ENCODE assay signal across 12 cellular contexts in the genomic region with DNA sequence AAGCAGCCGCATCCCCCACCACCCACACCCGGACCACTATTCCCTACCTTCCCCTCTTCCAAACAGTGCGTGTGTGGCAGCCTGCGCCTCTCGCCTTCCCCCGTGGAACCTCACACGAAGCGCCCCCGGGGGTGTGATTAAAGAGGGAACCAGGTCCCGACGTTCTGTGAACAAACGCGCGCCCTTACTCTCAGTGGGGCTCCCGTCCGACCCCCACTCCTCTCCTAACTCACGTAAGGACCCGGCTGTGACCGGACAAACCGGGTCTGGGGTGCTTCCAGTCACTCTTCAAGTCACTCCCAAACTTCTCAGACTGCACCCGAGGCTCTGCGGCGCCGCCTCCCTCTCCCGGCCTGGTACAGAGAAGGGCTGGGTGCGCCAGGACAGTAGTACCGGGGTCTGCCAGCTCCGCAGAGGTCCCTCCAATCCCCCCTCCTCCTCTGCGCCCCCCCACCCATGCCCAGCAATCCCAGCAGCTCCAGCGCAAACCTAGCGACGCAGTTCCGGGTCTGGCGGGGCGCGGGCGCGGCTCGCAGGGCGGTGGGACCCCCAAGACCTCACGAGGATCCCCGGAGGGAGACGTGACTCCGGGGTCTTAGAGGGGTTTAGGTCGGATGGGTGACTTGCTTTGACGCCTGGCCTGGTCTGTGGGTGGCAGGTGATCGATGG. TPM values are rescaled to one million over a fixed set of nuclear protein-coding genes. Genes with fewer than 3 reads are reported as not detected.
DNase-seq lines count a peak whose midpoint lies in the region; ATAC-seq and TF ChIP-seq lines count a peak whose summit lies in the region.
"Had no signal": no experiment of that assay in that cellular context is flagged by ENCODE, and none has a peak within 500 bp of the region (broad histone marks: within the 10 kb centered on the region; RNA-seq: fewer than 3 reads in every experiment).

No MANE protein-coding gene starts in this region.

- H4K20me1 ChIP-seq in HCT116 (ENCODE audit: insufficient read depth), result no peaks in the 10 kb centered on the region

- peaks cover 21 to 34% (median 22%) of the 10 kb centered on the region in 3 donors for H3K27me3 Mint-ChIP-seq in immature natural killer cell (ENCODE audit: low read depth in 3 of 3)

- H3K4me3 ChIP-seq in HCT116 (replicated peaks in 1 of 2; ENCODE audit: low read depth in 1 of 2, low read length in 2 of 2), result peak overlapping the region; percentile 67 to 68
- H3K4me3 ChIP-seq in ectodermal cell (ENCODE audit: insufficient read depth, low read depth, low read length), result peak overlapping the region; percentile 16
- peak overlapping the region; percentile 39 for H3K4me3 ChIP-seq in lower leg skin (ENCODE audit: low read depth, poor library complexity, severe bottlenecking)
- H3K4me3 ChIP-seq in skeletal muscle tissue (ENCODE audit: low read length in 3 of 3), result peak overlapping the region in 2 of 3 donors; percentile 49 to 60

- H3K79me2 ChIP-seq in HCT116 (ENCODE audit: insufficient read depth, low read length), result no peaks in the 10 kb centered on the region

- no peaks in the 10 kb centered on the region for H3K9me3 ChIP-seq in HCT116 (ENCODE audit: control insufficient read depth in 1 of 2, insufficient read depth in 1 of 2, low read depth in 1 of 2, low read length in 2 of 2)
- H3K9me3 ChIP-seq in ectodermal cell (ENCODE audit: control insufficient read depth, low read length), result no peaks in the 10 kb centered on the region
- no peaks in the 10 kb centered on the region for H3K9me3 ChIP-seq in skeletal muscle tissue (ENCODE audit: control insufficient read depth in 3 of 3, low read length in 3 of 3)
- H3K9me3 ChIP-seq: Caco-2 had no signal

- no peaks in the 10 kb centered on the region for H3K4me1 Mint-ChIP-seq in immature natural killer cell

- DNase-seq in HCT116 (ENCODE audit: low read depth, low spot score) (no peak), lower leg skin (ENCODE audit: low spot score in 2 of 2) (no peak), NCI-H524 treated with DMSO at 0.1 percent for 48 hours (lab: John Stamatoyannopoulos, UW) (no peak), immature natural killer cell (no peak), RKO (ENCODE audit: low spot score) (no peak)
- DNase-seq: Caco-2, NCI-H1417 treated with DMSO at 0.1 percent for 48 hours, PC-3 had no signal

- H3K36me3 ChIP-seq in HCT116 (ENCODE audit: control insufficient read depth in 1 of 2, insufficient read depth in 2 of 2, low read length in 2 of 2), result no peaks in the 10 kb centered on the region
- no peaks in the 10 kb centered on the region for H3K36me3 ChIP-seq in ectodermal cell (ENCODE audit: control insufficient read depth, insufficient read depth, low read length)
- H3K36me3 ChIP-seq in skeletal muscle tissue (ENCODE audit: control insufficient read depth in 3 of 3, insufficient read depth in 3 of 3, low read length in 3 of 3), result no peaks in the 10 kb centered on the region

- H2AFZ ChIP-seq in HCT116 (ENCODE audit: low read depth, low read length, poor library complexity, severe bottlenecking), result peak overlapping the region; percentile 34

- no peak for TF ChIP-seq POLR2A in HCT116 (IDR thresholded peaks at IDR 0.05; ENCODE audit: borderline replicate concordance, extremely low read depth, insufficient read depth, insufficient read length)
- TF ChIP-seq POLR2A in lower leg skin (IDR thresholded peaks at IDR 0.05), result no peak

- H3K9ac ChIP-seq in HCT116 (ENCODE audit: low read length) (peak overlapping the region; percentile 62), skeletal muscle tissue (ENCODE audit: low read depth in 1 of 3, low read length in 3 of 3) (no peak overlapping the region)

- H3K9me2 ChIP-seq in HCT116 (ENCODE audit: insufficient read depth), result no peaks in the 10 kb centered on the region

- WGBS in ectodermal cell, 2 experiments, result 9% methylated on average over 47 of the region's 47 CpGs
- WGBS in lower leg skin, 2 donors, result 3 to 4% methylated on average over 37 to 46 of the region's 47 CpGs

- RAD21 ChIA-PET in HCT116 (lab: Charles Lee; ENCODE audit: low non-redundant PET in 1 of 2, low total read pairs in 2 of 2, uncharacterized antibody in 2 of 2, unreplicated experiment in 2 of 2), result no interaction called here

- no peak for TF ChIP-seq RAD21 in HCT116 (IDR thresholded peaks at IDR 0.05; ENCODE audit: low read depth)

- H3K4me1 ChIP-seq in HCT116 (ENCODE audit: control insufficient read depth in 1 of 2, insufficient read depth in 2 of 2, low read length in 2 of 2) (peaks cover 7 to 12% of the 10 kb centered on the region in 2 experiments; a peak in 3 of 4 replicates), ectodermal cell (ENCODE audit: control insufficient read depth, insufficient read depth, low read length) (no peaks in the 10 kb centered on the region), skeletal muscle tissue (ENCODE audit: control insufficient read depth in 3 of 3, insufficient read depth in 3 of 3, low read length in 3 of 3) (no peaks in the 10 kb centered on the region)
- H3K4me1 ChIP-seq: Caco-2 had no signal

- no peak overlapping the region for H3K27ac ChIP-seq in HCT116 (ENCODE audit: low read depth, low read length)
- H3K27ac ChIP-seq in ectodermal cell (ENCODE audit: insufficient read depth, low read depth, low read length, poor library complexity, severe bottlenecking), result no peak overlapping the region
- no peak overlapping the region for H3K27ac ChIP-seq in skeletal muscle tissue (ENCODE audit: low read depth, low read length)

- CTCF ChIA-PET in HCT116 (lab: Charles Lee), result interaction anchor here (6.0 kb wide), 1 partner anchor 11 kb away, joined by 40 read pairs; no protein-coding TSS in a partner anchor

- ATAC-seq in HCT116 (no peak), HG03354 (IDR thresholded peaks at IDR 0.05; ENCODE audit: poor library complexity, severe bottlenecking, unreplicated experiment) (no peak)

- H3K4me2 ChIP-seq in HCT116 (ENCODE audit: low read length), result peak overlapping the region; percentile 87

- no TSS peak for BruUV-seq in HCT116 (replicated peaks; lab: Mats Ljungman, UMichigan)

- H3K27ac Mint-ChIP-seq in immature natural killer cell, result no peak overlapping the region
- H3K27ac Mint-ChIP-seq: activated T-helper 1 cell treated with anti-CD3 and anti-CD28 coated beads, Interleukin-12 subunit alpha, Interleukin-12 subunit beta, Interleukin-2, Interleukin-4 antibody, amounts not matched to agents 30 ng/mL and 10 ng/mL and 1 ng/mL, durations not matched to agents 14 hours and 24 hours and 36 hours had no signal

- intact Hi-C loops in HCT116 (cut with micrococcal nuclease) (loop anchor here (10.0 kb wide), 1 partner anchor 164 kb away; no protein-coding TSS in a partner anchor), lower leg skin (cut with DNase I; ENCODE audit: low total_unique reads) (no loop called here)

- H3K4me3 Mint-ChIP-seq in immature natural killer cell, result no peak overlapping the region
- H3K4me3 Mint-ChIP-seq: activated T-helper 1 cell treated with anti-CD3 and anti-CD28 coated beads, Interleukin-12 subunit alpha, Interleukin-12 subunit beta, Interleukin-2, Interleukin-4 antibody, amounts not matched to agents 30 ng/mL and 10 ng/mL and 1 ng/mL, durations not matched to agents 14 hours and 24 hours and 36 hours had no signal

- no peaks in the 10 kb centered on the region for H3K9me3 Mint-ChIP-seq in immature natural killer cell
- H3K9me3 Mint-ChIP-seq: activated T-helper 1 cell treated with anti-CD3 and anti-CD28 coated beads, Interleukin-12 subunit alpha, Interleukin-12 subunit beta, Interleukin-2, Interleukin-4 antibody, amounts not matched to agents 30 ng/mL and 10 ng/mL and 1 ng/mL, durations not matched to agents 14 hours and 24 hours and 36 hours had no signal

- no peak for TF ChIP-seq CTCF in HCT116 (IDR thresholded peaks at IDR 0.05 in 2 of 3, conservative IDR thresholded peaks at IDR 0.05 in 1 of 3; ENCODE audit: borderline replicate concordance in 1 of 3, insufficient read depth in 1 of 3, low read depth in 2 of 3, low read length in 2 of 3)
- TF ChIP-seq CTCF in lower leg skin (IDR thresholded peaks at IDR 0.05), result no peak

- H3K27me3 ChIP-seq in HCT116 (ENCODE audit: insufficient read depth, low read length) (no peaks in the 10 kb centered on the region), ectodermal cell (ENCODE audit: control insufficient read depth, insufficient read depth, low read length, poor library complexity, severe bottlenecking) (peaks cover 98% of the 10 kb centered on the region), skeletal muscle tissue (ENCODE audit: control insufficient read depth in 3 of 3, insufficient read depth in 3 of 3, low read length in 3 of 3) (peaks cover 48 to 62% (median 56%) of the 10 kb centered on the region in 3 donors)

- H3K36me3 Mint-ChIP-seq in immature natural killer cell, result no peaks in the 10 kb centered on the region

- POLR2A ChIA-PET in HCT116 (lab: Charles Lee), result interaction anchor here (2.8 kb wide), 1 partner anchor 34 kb away, joined by 5 read pairs; no protein-coding TSS in a partner anchor

RNA-seq across cellular contexts. Expression of gene DUOXA1, which starts 0.6 kb away (rescaled TPM):
- total RNA-seq in HCT116 (2021; ENCODE audit: unreplicated experiment) (2.3 TPM), lower leg skin (100 to 1,000 TPM in 2 of 4 donors, 10 to 100 TPM in 2; 58.1 to 112 (median 99.0) TPM), skeletal muscle tissue (not detected)
- 1.3 and 1.4 TPM in 2 replicates for polyA plus RNA-seq in HCT116 (2012)
- polyA plus RNA-seq in ectodermal cell (2013, experiment 1 of 4), result not detected
- not detected for polyA plus RNA-seq in ectodermal cell (2013, experiment 2 of 4)
- not detected for polyA plus RNA-seq in ectodermal cell (2013, experiment 3 of 4)
- not detected for polyA plus RNA-seq in ectodermal cell (2013, experiment 4 of 4)
- not detected for polyA plus RNA-seq in immature natural killer cell
- total RNA-seq: activated T-helper 1 cell treated with anti-CD3 and anti-CD28 coated beads, Interleukin-12 subunit alpha, Interleukin-12 subunit beta, Interleukin-2, Interleukin-4 antibody, amounts not matched to agents 30 ng/mL and 10 ng/mL and 1 ng/mL, durations not matched to agents 14 hours and 24 hours and 36 hours; Caco-2; PC-3 had no signal

RNA-seq across cellular contexts. Expression of gene DUOX1, which starts 0.7 kb away (rescaled TPM):
- total RNA-seq in HCT116 (2021; ENCODE audit: unreplicated experiment) (19.6 TPM), lower leg skin (100 to 1,000 TPM in 2 of 4 donors, 10 to 100 TPM in 2; 90.1 to 162 (median 114) TPM), skeletal muscle tissue (under 0.01 TPM)
- polyA plus RNA-seq in HCT116 (2012), result 11.1 and 11.3 TPM in 2 replicates
- polyA plus RNA-seq in ectodermal cell (2013, experiment 1 of 4), result not detected
- 0.12 TPM for polyA plus RNA-seq in ectodermal cell (2013, experiment 2 of 4)
- 0.16 TPM for polyA plus RNA-seq in ectodermal cell (2013, experiment 3 of 4)
- polyA plus RNA-seq in ectodermal cell (2013, experiment 4 of 4), result 0.08 TPM
- polyA plus RNA-seq in immature natural killer cell, result 1 to 10 TPM in 1 of 3 donors, under 1 TPM in 2; 0.32 to 3.4 (median 0.43) TPM
- total RNA-seq: PC-3 had no signal

RNA-seq across cellular contexts. Expression of gene DUOXA2, which starts 15.0 kb away (rescaled TPM):
- not detected for total RNA-seq in HCT116 (2021; ENCODE audit: unreplicated experiment)
- 0.13 and 0.16 TPM in 2 replicates for polyA plus RNA-seq in HCT116 (2012)
- polyA plus RNA-seq in ectodermal cell (2013, experiment 1 of 4), result not detected
- polyA plus RNA-seq in ectodermal cell (2013, experiment 2 of 4), result not detected
- 0.16 TPM for polyA plus RNA-seq in ectodermal cell (2013, experiment 3 of 4)
- not detected for polyA plus RNA-seq in ectodermal cell (2013, experiment 4 of 4)
- total RNA-seq in lower leg skin, result not detected
- total RNA-seq in skeletal muscle tissue, result not detected
- not detected for polyA plus RNA-seq in immature natural killer cell
- total RNA-seq: activated T-helper 1 cell treated with anti-CD3 and anti-CD28 coated beads, Interleukin-12 subunit alpha, Interleukin-12 subunit beta, Interleukin-2, Interleukin-4 antibody, amounts not matched to agents 30 ng/mL and 10 ng/mL and 1 ng/mL, durations not matched to agents 14 hours and 24 hours and 36 hours; PC-3 had no signal

RNA-seq across cellular contexts. Expression of gene DUOX2, which starts 15.1 kb away (rescaled TPM):
- total RNA-seq in HCT116 (2021; ENCODE audit: unreplicated experiment) (0.44 TPM), lower leg skin (10 to 100 TPM in 1 of 4 donors, 1 to 10 TPM in 3; 3.5 to 11.0 (median 3.9) TPM), skeletal muscle tissue (under 0.01 TPM)
- polyA plus RNA-seq in HCT116 (2012), result 0.44 and 0.57 TPM in 2 replicates
- not detected for polyA plus RNA-seq in ectodermal cell (2013, experiment 1 of 4)
- 0.20 TPM for polyA plus RNA-seq in ectodermal cell (2013, experiment 2 of 4)
- not detected for polyA plus RNA-seq in ectodermal cell (2013, experiment 3 of 4)
- 0.24 TPM for polyA plus RNA-seq in ectodermal cell (2013, experiment 4 of 4)
- not detected for polyA plus RNA-seq in immature natural killer cell
- total RNA-seq: activated T-helper 1 cell treated with anti-CD3 and anti-CD28 coated beads, Interleukin-12 subunit alpha, Interleukin-12 subunit beta, Interleukin-2, Interleukin-4 antibody, amounts not matched to agents 30 ng/mL and 10 ng/mL and 1 ng/mL, durations not matched to agents 14 hours and 24 hours and 36 hours; PC-3 had no signal

RNA-seq across cellular contexts. Expression of gene SHF, which starts 58.7 kb away (rescaled TPM):
- total RNA-seq in HCT116 (2021; ENCODE audit: unreplicated experiment) (2.6 TPM), lower leg skin (10 to 100 TPM in 2 of 4 donors, 1 to 10 TPM in 2; 6.0 to 19.4 (median 13.0) TPM), skeletal muscle tissue (8.4 TPM)
- 1.0 and 2.7 TPM in 2 replicates for polyA plus RNA-seq in HCT116 (2012)
- 62.2 TPM for polyA plus RNA-seq in ectodermal cell (2013, experiment 1 of 4)
- polyA plus RNA-seq in ectodermal cell (2013, experiment 2 of 4), result 66.8 TPM
- 52.4 TPM for polyA plus RNA-seq in ectodermal cell (2013, experiment 3 of 4)
- polyA plus RNA-seq in ectodermal cell (2013, experiment 4 of 4), result 62.2 TPM
- polyA plus RNA-seq in immature natural killer cell, result 1 to 10 TPM in 2 of 3 donors, under 1 TPM in 1; 0.76 to 2.0 (median 1.9) TPM

Comparison
In these comparisons a context has a peak if more than half of its experiments do, and no peak if none do; other contexts are left out.
1. H3K4me3 ChIP-seq: peak in every context shown above with its lines; median percentile 68 in HCT116; 54 in skeletal muscle tissue; 39 in lower leg skin; 16 in ectodermal cell.
2. RNA of gene DUOXA1, which starts 0.6 kb away (total RNA-seq): 58.1 to 112 TPM in lower leg skin; 2.3 TPM in HCT116 (single experiment) and not detected in skeletal muscle tissue (single experiment); every median in the first group is over 10 times any median in the second.
3. RNA of gene DUOX1, which starts 0.7 kb away (total RNA-seq): 90.1 to 162 TPM in lower leg skin and 19.6 TPM in HCT116 (single experiment); under 0.01 TPM in skeletal muscle tissue (single experiment); every median in the first group is over 10 times any median in the second.